20 cellular contexts compared by ENCODE assay signal in genomic region chr16:8782673-8783072, GRCh38. TPM values are rescaled to one million over a fixed set of nuclear protein-coding genes. Genes with fewer than 3 reads are reported as not detected.
DNase-seq lines count a peak whose midpoint lies in the region; ATAC-seq, FAIRE-seq and TF ChIP-seq lines count a peak whose summit lies in the region.
"Had no signal": no experiment of that assay in that cellular context is flagged by ENCODE, and none has a peak within 500 bp of the region (broad histone marks: within the 10 kb centered on the region; RNA-seq: fewer than 3 reads in every experiment).

No MANE protein-coding gene starts in this region.

- WGBS in IMR-90 (ENCODE audit: extremely low coverage in 2 of 2, insufficient read length in 1 of 2), 2 experiments, result 35% methylated on average over 4 of the region's 6 CpGs; no CpG with 5 or more reads in 1 of the 2 experiments
- under 1% methylated on average over 6 of the region's 6 CpGs for WGBS in K562 (ENCODE audit: insufficient coverage, low coverage, missing lambda C conversion rate)

- H2BK120ac ChIP-seq in IMR-90 (ENCODE audit: low read depth, low read length), result no peak overlapping the region

- no peaks in the 10 kb centered on the region for H3K9me3 ChIP-seq in CD4-positive, CD25-positive, alpha-beta regulatory T cell (ENCODE audit: control insufficient read depth in 2 of 2, low read length in 2 of 2)
- H3K9me3 ChIP-seq in IMR-90 (ENCODE audit: control insufficient read depth, insufficient read depth, low read length) (no peaks in the 10 kb centered on the region), K562 (replicated peaks; ENCODE audit: control insufficient read depth, insufficient read depth, low read depth, low read length) (no peaks in the 10 kb centered on the region), parathyroid adenoma (ENCODE audit: control insufficient read depth, low read length) (no peaks in the 10 kb centered on the region)
- H3K9me3 ChIP-seq: Caco-2 had no signal

- H4K91ac ChIP-seq in IMR-90 (ENCODE audit: insufficient read depth, low read depth, low read length), result no peak overlapping the region

- no peaks in the 10 kb centered on the region for H3K79me1 ChIP-seq in IMR-90 (ENCODE audit: low read depth in 1 of 2, low read length in 2 of 2)

- no peak overlapping the region for H3K4me3 Mint-ChIP-seq in CD4-positive, CD25-positive, alpha-beta regulatory T cell
- no peak overlapping the region for H3K4me3 Mint-ChIP-seq in activated T-helper 17 cell treated with anti-CD3 and anti-CD28 coated beads, Interleukin-2, amount 50 U/mL, for 72 hours
- H3K4me3 Mint-ChIP-seq: CD8-positive, alpha-beta T cell had no signal

- no peaks in the 10 kb centered on the region for H3K27me3 ChIP-seq in CD4-positive, CD25-positive, alpha-beta regulatory T cell (ENCODE audit: control insufficient read depth, insufficient read depth, low read length)
- H3K27me3 ChIP-seq in IMR-90 (ENCODE audit: control insufficient read depth, insufficient read depth, low read length), result peaks cover 1% of the 10 kb centered on the region
- peaks cover 48 to 70% of the 10 kb centered on the region in 2 experiments; a peak in 4 of 5 replicates for H3K27me3 ChIP-seq in K562 (ENCODE audit: control insufficient read depth in 2 of 2, insufficient read depth in 2 of 2, low read length in 2 of 2)
- H3K27me3 ChIP-seq in parathyroid adenoma (ENCODE audit: control insufficient read depth, insufficient read depth, low read length), result no peaks in the 10 kb centered on the region

- H3K14ac ChIP-seq in IMR-90 (replicated peaks; ENCODE audit: low read depth, low read length), result no peak overlapping the region

- H2AFZ ChIP-seq in IMR-90 (replicated peaks; ENCODE audit: low read length, poor library complexity) (no peak overlapping the region), K562 (ENCODE audit: low read depth, low read length) (no peak overlapping the region), parathyroid adenoma (peak overlapping the region; percentile 10)
- H2AFZ ChIP-seq: GM23248 had no signal

- no peak overlapping the region for H3K4me3 ChIP-seq in CD4-positive, CD25-positive, alpha-beta regulatory T cell (ENCODE audit: low read depth, low read length)
- H3K4me3 ChIP-seq in IMR-90 (ENCODE audit: insufficient read depth, low read depth, low read length), result no peak overlapping the region
- no peak overlapping the region for H3K4me3 ChIP-seq in K562
- no peak overlapping the region for H3K4me3 ChIP-seq in parathyroid adenoma (ENCODE audit: low read depth, low read length)
- H3K4me3 ChIP-seq: GM23248 had no signal

- no peak overlapping the region for H3K56ac ChIP-seq in IMR-90 (ENCODE audit: extremely low read depth, insufficient read depth, low read length)

- ATAC-seq in CD4-positive, CD25-positive, alpha-beta regulatory T cell (ENCODE audit: low read depth in 2 of 2), result no peak
- ATAC-seq in IMR-90 (ENCODE audit: low read depth) (no peak), K562 (no peak), GM18868 (IDR thresholded peaks at IDR 0.05; ENCODE audit: unreplicated experiment) (no peak)
- no peak for ATAC-seq in activated T-helper 17 cell treated with anti-CD3 and anti-CD28 coated beads, Interleukin-2, amount 50 U/mL, for 72 hours (replicated peaks)
- ATAC-seq: CD8-positive, alpha-beta T cell had no signal

- no peak for TF ChIP-seq CTCF in IMR-90 (conservative IDR thresholded peaks at IDR 0.05; ENCODE audit: low read depth, low read length)
- no peak for TF ChIP-seq CTCF in K562 (IDR thresholded peaks at IDR 0.05 in 2 of 3, conservative IDR thresholded peaks at IDR 0.05 in 1 of 3; ENCODE audit: insufficient read depth in 2 of 3, low read depth in 1 of 3, low read length in 3 of 3)
- TF ChIP-seq CTCF in parathyroid adenoma (IDR thresholded peaks at IDR 0.05), result no peak

- no peak overlapping the region for H2BK5ac ChIP-seq in IMR-90 (ENCODE audit: low read depth, low read length, poor library complexity, severe bottlenecking)

- H3K4me1 ChIP-seq in CD4-positive, CD25-positive, alpha-beta regulatory T cell (ENCODE audit: control insufficient read depth, insufficient read depth, low read length, poor library complexity, severe bottlenecking), result no peaks in the 10 kb centered on the region
- H3K4me1 ChIP-seq in IMR-90 (ENCODE audit: control insufficient read depth, insufficient read depth, low read length) (no peaks in the 10 kb centered on the region), K562 (replicated peaks in 1 of 2; ENCODE audit: control insufficient read depth in 2 of 2, insufficient read depth in 2 of 2, low read length in 2 of 2) (no peaks in the 10 kb centered on the region), parathyroid adenoma (no peaks in the 10 kb centered on the region)

- H3K36me3 ChIP-seq in CD4-positive, CD25-positive, alpha-beta regulatory T cell (ENCODE audit: control insufficient read depth, insufficient read depth, low read length), result peaks cover 9% of the 10 kb centered on the region
- no peaks in the 10 kb centered on the region for H3K36me3 ChIP-seq in IMR-90 (ENCODE audit: control insufficient read depth, insufficient read depth, low read length)
- H3K36me3 ChIP-seq in K562 (ENCODE audit: control insufficient read depth, insufficient read depth, low read length), result no peaks in the 10 kb centered on the region
- no peaks in the 10 kb centered on the region for H3K36me3 ChIP-seq in parathyroid adenoma (ENCODE audit: control insufficient read depth, insufficient read depth, low read length)

- H3K79me2 ChIP-seq in K562 (ENCODE audit: control insufficient read depth, insufficient read depth, low read length) (no peaks in the 10 kb centered on the region), parathyroid adenoma (no peaks in the 10 kb centered on the region)

- H3K27ac ChIP-seq in CD4-positive, CD25-positive, alpha-beta regulatory T cell (ENCODE audit: insufficient read depth, low read length, poor library complexity, severe bottlenecking), result no peak overlapping the region
- H3K27ac ChIP-seq in IMR-90 (ENCODE audit: insufficient read depth, low read length), result no peak overlapping the region
- H3K27ac ChIP-seq in K562 (ENCODE audit: extremely low read depth, low read depth, low read length), result no peak overlapping the region
- H3K27ac ChIP-seq in parathyroid adenoma, result no peak overlapping the region
- H3K27ac ChIP-seq: GM23248 had no signal

- no peak overlapping the region for H3K9ac ChIP-seq in IMR-90 (ENCODE audit: low read depth, low read length)
- H3K9ac ChIP-seq in K562 (ENCODE audit: insufficient read depth in 1 of 2, low read depth in 2 of 2, low read length in 2 of 2), result no peak overlapping the region
- H3K9ac ChIP-seq in parathyroid adenoma, result no peak overlapping the region
- H3K9ac ChIP-seq: GM23248 had no signal

- H3K27ac Mint-ChIP-seq in CD4-positive, CD25-positive, alpha-beta regulatory T cell, result peak overlapping the region in 2 of 3 donors; percentile 22 to 39
- H3K27ac Mint-ChIP-seq in activated T-helper 17 cell treated with anti-CD3 and anti-CD28 coated beads, Interleukin-2, amount 50 U/mL, for 72 hours, result no peak overlapping the region
- H3K27ac Mint-ChIP-seq: CD8-positive, alpha-beta T cell had no signal

- no peaks in the 10 kb centered on the region for H3K9me3 Mint-ChIP-seq in CD4-positive, CD25-positive, alpha-beta regulatory T cell
- no peaks in the 10 kb centered on the region for H3K9me3 Mint-ChIP-seq in activated T-helper 17 cell treated with anti-CD3 and anti-CD28 coated beads, Interleukin-2, amount 50 U/mL, for 72 hours
- H3K9me3 Mint-ChIP-seq: CD8-positive, alpha-beta T cell had no signal

- no peak overlapping the region for H3K23ac ChIP-seq in IMR-90 (ENCODE audit: low read depth, low read length)

- no peak overlapping the region for H4K5ac ChIP-seq in IMR-90 (ENCODE audit: low read depth, low read length)

- intact Hi-C loops in IMR-90 (cut with micrococcal nuclease), result no loop called here
- intact Hi-C loops in K562 (cut with micrococcal nuclease), result no loop called here

- BruUV-seq in IMR-90 (replicated peaks; lab: Mats Ljungman, UMichigan), result no TSS peak
- no TSS peak for BruUV-seq in K562 (replicated peaks; lab: Mats Ljungman, UMichigan)

- in situ Hi-C loops in IMR-90 (cut with MboI; ENCODE audit: low sequenced_read_pairs) (no loop called here), K562 (cut with MboI) (no loop called here)

- TF ChIP-seq RAD21 in IMR-90 (IDR thresholded peaks at IDR 0.05; ENCODE audit: low read length), result no peak
- TF ChIP-seq RAD21 in K562 (CRISPR knock-in tag; conservative IDR thresholded peaks at IDR 0.05 in 1 of 2, IDR thresholded peaks at IDR 0.05 in 1 of 2), result no peak

- DNase-seq in CD4-positive, CD25-positive, alpha-beta regulatory T cell, result no peak
- peak; percentile 6 for DNase-seq in IMR-90
- no peak for DNase-seq in K562 (ENCODE audit: extremely low read depth in 1 of 4, low spot score in 3 of 4)
- no peak for DNase-seq in NOMO-1 treated with DMSO at 0.1 percent for 48 hours (lab: John Stamatoyannopoulos, UW; ENCODE audit: unreplicated experiment)
- DNase-seq in RPMI8226, result no peak
- DNase-seq: C1 segment of cervical spinal cord; Caco-2; CD8-positive, alpha-beta T cell; DMS153; DND-41; GM23248; H7; HCEC 1CT had no signal

- no peak overlapping the region for H2BK15ac ChIP-seq in IMR-90 (ENCODE audit: low read depth, low read length)

- H4K20me1 ChIP-seq in IMR-90 (ENCODE audit: insufficient read depth, low read length) (no peaks in the 10 kb centered on the region), K562 (replicated peaks; ENCODE audit: control insufficient read depth, insufficient read depth, low read length) (no peaks in the 10 kb centered on the region)

- H3K36me3 Mint-ChIP-seq in CD4-positive, CD25-positive, alpha-beta regulatory T cell, result peaks cover 18% of the 10 kb centered on the region
- peaks cover 4% of the 10 kb centered on the region for H3K36me3 Mint-ChIP-seq in activated T-helper 17 cell treated with anti-CD3 and anti-CD28 coated beads, Interleukin-2, amount 50 U/mL, for 72 hours (ENCODE audit: low read depth)

- H3K4me1 Mint-ChIP-seq in CD4-positive, CD25-positive, alpha-beta regulatory T cell, result no peaks in the 10 kb centered on the region
- H3K4me1 Mint-ChIP-seq in activated T-helper 17 cell treated with anti-CD3 and anti-CD28 coated beads, Interleukin-2, amount 50 U/mL, for 72 hours, result no peaks in the 10 kb centered on the region

- no peak for FAIRE-seq in K562 (lab: Jason Lieb, UNC)
- FAIRE-seq: G401.6, GM12892, GM19239, H1 had no signal

- no peaks in the 10 kb centered on the region for H3K27me3 Mint-ChIP-seq in CD4-positive, CD25-positive, alpha-beta regulatory T cell
- no peaks in the 10 kb centered on the region for H3K27me3 Mint-ChIP-seq in activated T-helper 17 cell treated with anti-CD3 and anti-CD28 coated beads, Interleukin-2, amount 50 U/mL, for 72 hours

- dilution Hi-C loops in IMR-90 (cut with HindIII; ENCODE audit: low sequenced_read_pairs, unreplicated experiment), result no loop called here

- TF ChIP-seq POLR2A in IMR-90 (IDR thresholded peaks at IDR 0.05; ENCODE audit: low read depth, low read length) (no peak), K562 (conservative IDR thresholded peaks at IDR 0.05) (no peak)

- CTCF ChIA-PET in IMR-90 (lab: Yijun Ruan, JAX), result no interaction called here
- CTCF ChIA-PET in K562 (lab: Yijun Ruan, JAX; ENCODE audit: low intra/inter-chr PET ratio), result no interaction called here

- no peak for TF ChIP-seq EP300 in K562 (IDR thresholded peaks at IDR 0.05; ENCODE audit: low read length)

- no peak overlapping the region for H2AK9ac ChIP-seq in IMR-90 (replicated peaks; ENCODE audit: low read depth, low read length, poor library complexity)

- no peak overlapping the region for H4K8ac ChIP-seq in IMR-90 (ENCODE audit: low read depth in 2 of 2, low read length in 2 of 2)

- H3K18ac ChIP-seq in IMR-90 (ENCODE audit: low read depth, low read length), result no peak overlapping the region

- no peak overlapping the region for H2AK5ac ChIP-seq in IMR-90 (ENCODE audit: low read depth, low read length)

- H3K4ac ChIP-seq in IMR-90 (ENCODE audit: low read depth, low read length), result no peak overlapping the region

- no peaks in the 10 kb centered on the region for H3K9me1 ChIP-seq in IMR-90 (ENCODE audit: insufficient read depth, low read length)
- peaks cover 2% of the 10 kb centered on the region for H3K9me1 ChIP-seq in K562 (ENCODE audit: control insufficient read depth, insufficient read depth, low read length)

- H2BK20ac ChIP-seq in IMR-90 (ENCODE audit: low read depth, low read length), result no peak overlapping the region

- POLR2A ChIA-PET in IMR-90 (lab: Charles Lee; ENCODE audit: unreplicated experiment), result no interaction called here
- POLR2A ChIA-PET in K562 (lab: Yijun Ruan, JAX), result no interaction called here

- H3K4me2 ChIP-seq in IMR-90 (ENCODE audit: low read depth, low read length) (no peak overlapping the region), K562 (ENCODE audit: insufficient read depth, low read length) (no peak overlapping the region), parathyroid adenoma (ENCODE audit: low read length) (no peak overlapping the region)

RNA-seq across cellular contexts. Expression of gene TMEM186, which starts 14.8 kb away (rescaled TPM):
- total RNA-seq in CD4-positive, CD25-positive, alpha-beta regulatory T cell, result 3.6 TPM
- 10 to 100 TPM; 16.3 to 26.6 (median 20.6) TPM for polyA plus RNA-seq in CD4-positive, CD25-positive, alpha-beta regulatory T cell
- total RNA-seq in IMR-90 (2012; rRNA removed) (5.7 and 5.8 TPM in 2 replicates), K562 (2014; rRNA removed) (10.1 and 11.2 TPM in 2 replicates), K562 (2014; rRNA removed; fragmentation: Illumina TruSeq; extraction: Trizol) (13.1 and 15.4 TPM in 2 replicates), K562 (2015; rRNA removed; fragmentation: Illumina TruSeq; extraction: Trizol) (10.1 and 11.0 TPM in 2 replicates), K562 (2021) (17.8 TPM in 2 replicates)
- polyA plus RNA-seq in IMR-90 (2012; rRNA removed) (6.0 and 6.8 TPM in 2 replicates), K562 (2011; rRNA removed) (14.9 and 16.4 TPM in 2 replicates), K562 (2014; fragmentation: Illumina TruSeq; extraction: Trizol) (16.2 and 19.7 TPM in 2 replicates), K562 (2014; fragmentation: Nextera tagmentation; extraction: Ambion mirVana) (10 to 100 TPM; 27.3 to 33.4 TPM), K562 (2014; rRNA removed) (17.3 and 18.5 TPM in 2 replicates)
- 7.1 and 10.8 TPM in 2 replicates for polyA plus RNA-seq in IMR-90 (2012; cell fraction: cytosol; rRNA removed)
- polyA plus RNA-seq in IMR-90 (2012; cell fraction: nucleus; rRNA removed; ENCODE audit: low replicate concordance), result 4.1 and 5.4 TPM in 2 replicates
- 12.4 and 19.3 TPM in 2 replicates for total RNA-seq in K562 (2011; cell fraction: chromatin; rRNA removed; ENCODE audit: low replicate concordance)
- total RNA-seq in K562 (2011; cell fraction: nucleolus; rRNA removed), result 17.0 and 19.2 TPM in 2 replicates
- 21.9 and 24.2 TPM in 2 replicates for total RNA-seq in K562 (2011; cell fraction: nucleoplasm; rRNA removed)
- 15.7 and 17.1 TPM in 2 replicates for polyA plus RNA-seq in K562 (2011; cell fraction: cytosol; rRNA removed)
- 14.9 and 17.5 TPM in 2 replicates for polyA plus RNA-seq in K562 (2011; cell fraction: nucleus; rRNA removed)
- 15.0 and 20.4 TPM in 2 replicates for polyA plus RNA-seq in K562 (2012)
- 12.7 and 13.4 TPM in 2 replicates for polyA minus RNA-seq in K562 (2011; rRNA and poly(A)+ RNA removed)
- polyA minus RNA-seq in K562 (2011; cell fraction: cytosol; rRNA and poly(A)+ RNA removed), result 4.6 and 4.8 TPM in 2 replicates
- 4.3 and 8.0 TPM in 2 replicates for polyA minus RNA-seq in K562 (2011; cell fraction: nucleus; rRNA and poly(A)+ RNA removed)
- total RNA-seq in activated T-helper 17 cell treated with anti-CD3 and anti-CD28 coated beads, Interleukin-2, amount 50 U/mL, for 72 hours, result 10 to 100 TPM; 14.2 to 15.4 TPM

RNA-seq across cellular contexts. Expression of gene PMM2, which starts 15.0 kb away (rescaled TPM):
- 33.9 TPM for total RNA-seq in CD4-positive, CD25-positive, alpha-beta regulatory T cell
- 10 to 100 TPM; 20.1 to 23.2 (median 20.3) TPM for polyA plus RNA-seq in CD4-positive, CD25-positive, alpha-beta regulatory T cell
- 25.8 and 36.1 TPM in 2 replicates for total RNA-seq in IMR-90 (2012; rRNA removed)
- 38.8 and 38.9 TPM in 2 replicates for polyA plus RNA-seq in IMR-90 (2012; rRNA removed)
- 18.0 and 30.7 TPM in 2 replicates for polyA plus RNA-seq in IMR-90 (2012; cell fraction: cytosol; rRNA removed)
- polyA plus RNA-seq in IMR-90 (2012; cell fraction: nucleus; rRNA removed; ENCODE audit: low replicate concordance), result 34.1 and 50.2 TPM in 2 replicates
- 104 and 130 TPM in 2 replicates for total RNA-seq in K562 (2011; cell fraction: chromatin; rRNA removed; ENCODE audit: low replicate concordance)
- 64.9 and 66.9 TPM in 2 replicates for total RNA-seq in K562 (2011; cell fraction: nucleolus; rRNA removed)
- total RNA-seq in K562 (2011; cell fraction: nucleoplasm; rRNA removed), result 106 and 149 TPM in 2 replicates
- total RNA-seq in K562 (2014; rRNA removed), result 17.8 and 30.4 TPM in 2 replicates
- total RNA-seq in K562 (2014; rRNA removed; fragmentation: Illumina TruSeq; extraction: Trizol), result 29.8 and 33.9 TPM in 2 replicates
- 37.6 and 42.7 TPM in 2 replicates for total RNA-seq in K562 (2015; rRNA removed; fragmentation: Illumina TruSeq; extraction: Trizol)
- total RNA-seq in K562 (2021), result 28.9 and 32.0 TPM in 2 replicates
- polyA plus RNA-seq in K562 (2011; rRNA removed), result 16.3 and 21.1 TPM in 2 replicates
- 11.9 and 14.4 TPM in 2 replicates for polyA plus RNA-seq in K562 (2011; cell fraction: cytosol; rRNA removed)
- polyA plus RNA-seq in K562 (2011; cell fraction: nucleus; rRNA removed), result 24.1 and 29.4 TPM in 2 replicates
- polyA plus RNA-seq in K562 (2012), result 20.8 and 23.0 TPM in 2 replicates
- polyA plus RNA-seq in K562 (2014; fragmentation: Illumina TruSeq; extraction: Trizol), result 27.2 and 34.0 TPM in 2 replicates
- polyA plus RNA-seq in K562 (2014; fragmentation: Nextera tagmentation; extraction: Ambion mirVana), result 1 to 10 TPM; 5.6 to 7.8 TPM
- polyA plus RNA-seq in K562 (2014; rRNA removed), result 25.9 and 27.1 TPM in 2 replicates
- polyA minus RNA-seq in K562 (2011; rRNA and poly(A)+ RNA removed), result 18.4 and 27.8 TPM in 2 replicates
- 10.2 and 16.6 TPM in 2 replicates for polyA minus RNA-seq in K562 (2011; cell fraction: cytosol; rRNA and poly(A)+ RNA removed)
- polyA minus RNA-seq in K562 (2011; cell fraction: nucleus; rRNA and poly(A)+ RNA removed), result 22.2 and 42.1 TPM in 2 replicates
- total RNA-seq in activated T-helper 17 cell treated with anti-CD3 and anti-CD28 coated beads, Interleukin-2, amount 50 U/mL, for 72 hours, result 10 to 100 TPM; 33.0 to 59.1 TPM
